In the genomic region with DNA sequence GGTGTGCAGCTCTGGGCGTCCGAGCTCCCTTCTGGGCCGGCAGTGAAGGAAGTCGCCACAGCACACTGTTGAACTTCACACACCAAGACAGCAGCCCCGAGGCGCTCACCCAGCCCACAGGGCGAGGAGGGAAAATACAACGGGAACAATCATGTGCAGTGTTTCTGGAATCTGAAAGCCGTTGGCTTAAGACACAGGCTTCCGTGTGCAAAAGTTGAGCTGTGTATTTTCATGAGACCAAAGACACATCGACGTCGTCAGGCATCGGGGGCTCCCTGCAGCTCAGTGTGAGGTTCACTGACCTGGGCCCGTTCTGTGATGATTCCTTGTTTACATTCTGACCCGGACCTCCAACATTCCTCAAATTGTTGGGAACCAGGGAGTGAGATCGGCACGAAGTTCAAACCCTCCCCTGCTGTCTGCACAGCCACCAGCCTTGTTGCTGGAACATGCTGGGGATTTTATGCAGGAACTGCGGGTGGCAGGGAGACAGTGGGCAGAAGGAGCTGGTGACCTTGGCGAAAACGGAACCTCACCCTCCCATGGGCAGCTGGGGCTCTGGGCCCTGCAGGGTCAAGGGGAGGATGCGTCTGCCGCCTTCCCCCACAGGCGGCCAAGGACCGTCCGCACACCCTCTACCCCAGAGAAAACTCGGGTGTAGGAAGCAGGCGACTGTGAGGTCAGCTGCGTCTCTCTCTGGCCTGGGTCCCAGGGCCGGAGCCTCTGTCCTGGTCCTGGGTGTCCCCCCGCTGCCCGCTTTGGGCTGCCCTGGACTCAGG, we compare ENCODE assay signal across 1 cellular context.
TF ChIP-seq lines count a peak whose summit lies in the region.

No MANE protein-coding gene starts in this region.

TF ChIP-seq in HepG2, 621 proteins besides CTCF, POLR2A, EP300 and RAD21 (continued from another document and continues in another):
- TF ChIP-seq MED13 (CRISPR knock-in tag; IDR thresholded peaks at IDR 0.05) (no peak; the same call in 1 of the 2 replicates), ZFP37 (CRISPR knock-in tag; IDR thresholded peaks at IDR 0.05; ENCODE audit: borderline replicate concordance) (peak; percentile 66; the same call in 1 of the 2 replicates), PPARG (CRISPR knock-in tag; conservative IDR thresholded peaks at IDR 0.05) (peak; percentile 81), ZNF343 (CRISPR knock-in tag; IDR thresholded peaks at IDR 0.05) (peak; percentile 92; the same call in 1 of the 2 replicates), ZBTB7B (CRISPR knock-in tag; IDR thresholded peaks at IDR 0.05) (peak; percentile 97; the same call in 1 of the 2 replicates), HDAC1 (CRISPR knock-in tag; IDR thresholded peaks at IDR 0.05) (peak; percentile 96), NR2C2 (CRISPR knock-in tag; IDR thresholded peaks at IDR 0.05; ENCODE audit: borderline replicate concordance) (peak; percentile 61), ZNF746 (CRISPR knock-in tag; IDR thresholded peaks at IDR 0.05) (peak; percentile 90), ZNF772 (CRISPR knock-in tag; IDR thresholded peaks at IDR 0.05) (peak; percentile 98), TOPORS (CRISPR knock-in tag; IDR thresholded peaks at IDR 0.05) (peak; percentile 81; the same call in 1 of the 2 replicates), HOXD1 (CRISPR knock-in tag; IDR thresholded peaks at IDR 0.05) (peak; percentile 89; the same call in 1 of the 2 replicates), NPAS2 (CRISPR knock-in tag; IDR thresholded peaks at IDR 0.05; ENCODE audit: borderline replicate concordance) (no peak), MZF1 (CRISPR knock-in tag; IDR thresholded peaks at IDR 0.05; ENCODE audit: borderline replicate concordance) (no peak), FOSL2 (CRISPR knock-in tag; IDR thresholded peaks at IDR 0.05) (peak; percentile 80), SNRNP70 (IDR thresholded peaks at IDR 0.05; ENCODE audit: low read depth, low read length) (no peak), PAX8 (CRISPR knock-in tag; IDR thresholded peaks at IDR 0.05; ENCODE audit: borderline replicate concordance) (no peak), SYNCRIP (IDR thresholded peaks at IDR 0.05; ENCODE audit: insufficient read depth, low read depth, low read length) (no peak), SKI (IDR thresholded peaks at IDR 0.05; ENCODE audit: partially characterized antibody) (peak; percentile 88), SMAD9 (CRISPR knock-in tag; IDR thresholded peaks at IDR 0.05) (peak; percentile 91; the same call in 1 of the 2 replicates), SCMH1 (CRISPR knock-in tag; IDR thresholded peaks at IDR 0.05; ENCODE audit: borderline replicate concordance) (no peak), CAMTA2 (CRISPR knock-in tag; IDR thresholded peaks at IDR 0.05; ENCODE audit: borderline replicate concordance) (no peak), ATRX (CRISPR knock-in tag; IDR thresholded peaks at IDR 0.05; ENCODE audit: borderline replicate concordance) (no peak), ZNF775 (CRISPR knock-in tag; IDR thresholded peaks at IDR 0.05; ENCODE audit: borderline replicate concordance) (no peak), FOXJ3 (CRISPR knock-in tag; IDR thresholded peaks at IDR 0.05; ENCODE audit: borderline replicate concordance) (peak; percentile 91), STAG1 (CRISPR knock-in tag; IDR thresholded peaks at IDR 0.05) (no peak; the same call in none of the 2 replicates), ZNF564 (CRISPR knock-in tag; IDR thresholded peaks at IDR 0.05) (peak; percentile 93), RXRB (CRISPR knock-in tag; IDR thresholded peaks at IDR 0.05; ENCODE audit: borderline replicate concordance) (peak; percentile 97), AKAP8 (CRISPR knock-in tag; IDR thresholded peaks at IDR 0.05) (peak; percentile 58; the same call in 1 of the 2 replicates)
- TF ChIP-seq, protein P1, sequence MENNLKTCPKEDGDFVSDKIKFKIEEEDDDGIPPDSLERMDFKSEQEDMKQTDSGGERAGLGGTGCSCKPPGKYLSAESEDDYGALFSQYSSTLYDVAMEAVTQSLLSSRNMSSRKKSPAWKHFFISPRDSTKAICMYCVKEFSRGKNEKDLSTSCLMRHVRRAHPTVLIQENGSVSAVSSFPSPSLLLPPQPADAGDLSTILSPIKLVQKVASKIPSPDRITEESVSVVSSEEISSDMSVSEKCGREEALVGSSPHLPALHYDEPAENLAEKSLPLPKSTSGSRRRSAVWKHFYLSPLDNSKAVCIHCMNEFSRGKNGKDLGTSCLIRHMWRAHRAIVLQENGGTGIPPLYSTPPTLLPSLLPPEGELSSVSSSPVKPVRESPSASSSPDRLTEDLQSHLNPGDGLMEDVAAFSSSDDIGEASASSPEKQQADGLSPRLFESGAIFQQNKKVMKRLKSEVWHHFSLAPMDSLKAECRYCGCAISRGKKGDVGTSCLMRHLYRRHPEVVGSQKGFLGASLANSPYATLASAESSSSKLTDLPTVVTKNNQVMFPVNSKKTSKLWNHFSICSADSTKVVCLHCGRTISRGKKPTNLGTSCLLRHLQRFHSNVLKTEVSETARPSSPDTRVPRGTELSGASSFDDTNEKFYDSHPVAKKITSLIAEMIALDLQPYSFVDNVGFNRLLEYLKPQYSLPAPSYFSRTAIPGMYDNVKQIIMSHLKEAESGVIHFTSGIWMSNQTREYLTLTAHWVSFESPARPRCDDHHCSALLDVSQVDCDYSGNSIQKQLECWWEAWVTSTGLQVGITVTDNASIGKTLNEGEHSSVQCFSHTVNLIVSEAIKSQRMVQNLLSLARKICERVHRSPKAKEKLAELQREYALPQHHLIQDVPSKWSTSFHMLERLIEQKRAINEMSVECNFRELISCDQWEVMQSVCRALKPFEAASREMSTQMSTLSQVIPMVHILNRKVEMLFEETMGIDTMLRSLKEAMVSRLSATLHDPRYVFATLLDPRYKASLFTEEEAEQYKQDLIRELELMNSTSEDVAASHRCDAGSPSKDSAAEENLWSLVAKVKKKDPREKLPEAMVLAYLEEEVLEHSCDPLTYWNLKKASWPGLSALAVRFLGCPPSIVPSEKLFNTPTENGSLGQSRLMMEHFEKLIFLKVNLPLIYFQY (CRISPR knock-in tag; IDR thresholded peaks at IDR 0.05; ENCODE audit: borderline replicate concordance): peak; percentile 100
- TF ChIP-seq, protein P2, sequence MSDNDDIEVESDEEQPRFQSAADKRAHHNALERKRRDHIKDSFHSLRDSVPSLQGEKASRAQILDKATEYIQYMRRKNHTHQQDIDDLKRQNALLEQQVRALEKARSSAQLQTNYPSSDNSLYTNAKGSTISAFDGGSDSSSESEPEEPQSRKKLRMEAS (IDR thresholded peaks at IDR 0.05): peak; percentile 89
- TF ChIP-seq, protein P3, sequence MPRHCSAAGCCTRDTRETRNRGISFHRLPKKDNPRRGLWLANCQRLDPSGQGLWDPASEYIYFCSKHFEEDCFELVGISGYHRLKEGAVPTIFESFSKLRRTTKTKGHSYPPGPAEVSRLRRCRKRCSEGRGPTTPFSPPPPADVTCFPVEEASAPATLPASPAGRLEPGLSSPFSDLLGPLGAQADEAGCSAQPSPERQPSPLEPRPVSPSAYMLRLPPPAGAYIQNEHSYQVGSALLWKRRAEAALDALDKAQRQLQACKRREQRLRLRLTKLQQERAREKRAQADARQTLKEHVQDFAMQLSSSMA (CRISPR knock-in tag; IDR thresholded peaks at IDR 0.05): peak; percentile 97
- TF ChIP-seq, protein P4, sequence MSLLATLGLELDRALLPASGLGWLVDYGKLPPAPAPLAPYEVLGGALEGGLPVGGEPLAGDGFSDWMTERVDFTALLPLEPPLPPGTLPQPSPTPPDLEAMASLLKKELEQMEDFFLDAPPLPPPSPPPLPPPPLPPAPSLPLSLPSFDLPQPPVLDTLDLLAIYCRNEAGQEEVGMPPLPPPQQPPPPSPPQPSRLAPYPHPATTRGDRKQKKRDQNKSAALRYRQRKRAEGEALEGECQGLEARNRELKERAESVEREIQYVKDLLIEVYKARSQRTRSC (CRISPR knock-in tag; IDR thresholded peaks at IDR 0.05; ENCODE audit: low read depth): no peak
- TF ChIP-seq, protein P5, sequence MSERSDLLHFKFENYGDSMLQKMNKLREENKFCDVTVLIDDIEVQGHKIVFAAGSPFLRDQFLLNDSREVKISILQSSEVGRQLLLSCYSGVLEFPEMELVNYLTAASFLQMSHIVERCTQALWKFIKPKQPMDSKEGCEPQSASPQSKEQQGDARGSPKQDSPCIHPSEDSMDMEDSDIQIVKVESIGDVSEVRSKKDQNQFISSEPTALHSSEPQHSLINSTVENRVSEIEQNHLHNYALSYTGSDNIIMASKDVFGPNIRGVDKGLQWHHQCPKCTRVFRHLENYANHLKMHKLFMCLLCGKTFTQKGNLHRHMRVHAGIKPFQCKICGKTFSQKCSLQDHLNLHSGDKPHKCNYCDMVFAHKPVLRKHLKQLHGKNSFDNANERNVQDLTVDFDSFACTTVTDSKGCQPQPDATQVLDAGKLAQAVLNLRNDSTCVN (CRISPR knock-in tag; IDR thresholded peaks at IDR 0.05; ENCODE audit: borderline replicate concordance): no peak
- TF ChIP-seq, protein P6, sequence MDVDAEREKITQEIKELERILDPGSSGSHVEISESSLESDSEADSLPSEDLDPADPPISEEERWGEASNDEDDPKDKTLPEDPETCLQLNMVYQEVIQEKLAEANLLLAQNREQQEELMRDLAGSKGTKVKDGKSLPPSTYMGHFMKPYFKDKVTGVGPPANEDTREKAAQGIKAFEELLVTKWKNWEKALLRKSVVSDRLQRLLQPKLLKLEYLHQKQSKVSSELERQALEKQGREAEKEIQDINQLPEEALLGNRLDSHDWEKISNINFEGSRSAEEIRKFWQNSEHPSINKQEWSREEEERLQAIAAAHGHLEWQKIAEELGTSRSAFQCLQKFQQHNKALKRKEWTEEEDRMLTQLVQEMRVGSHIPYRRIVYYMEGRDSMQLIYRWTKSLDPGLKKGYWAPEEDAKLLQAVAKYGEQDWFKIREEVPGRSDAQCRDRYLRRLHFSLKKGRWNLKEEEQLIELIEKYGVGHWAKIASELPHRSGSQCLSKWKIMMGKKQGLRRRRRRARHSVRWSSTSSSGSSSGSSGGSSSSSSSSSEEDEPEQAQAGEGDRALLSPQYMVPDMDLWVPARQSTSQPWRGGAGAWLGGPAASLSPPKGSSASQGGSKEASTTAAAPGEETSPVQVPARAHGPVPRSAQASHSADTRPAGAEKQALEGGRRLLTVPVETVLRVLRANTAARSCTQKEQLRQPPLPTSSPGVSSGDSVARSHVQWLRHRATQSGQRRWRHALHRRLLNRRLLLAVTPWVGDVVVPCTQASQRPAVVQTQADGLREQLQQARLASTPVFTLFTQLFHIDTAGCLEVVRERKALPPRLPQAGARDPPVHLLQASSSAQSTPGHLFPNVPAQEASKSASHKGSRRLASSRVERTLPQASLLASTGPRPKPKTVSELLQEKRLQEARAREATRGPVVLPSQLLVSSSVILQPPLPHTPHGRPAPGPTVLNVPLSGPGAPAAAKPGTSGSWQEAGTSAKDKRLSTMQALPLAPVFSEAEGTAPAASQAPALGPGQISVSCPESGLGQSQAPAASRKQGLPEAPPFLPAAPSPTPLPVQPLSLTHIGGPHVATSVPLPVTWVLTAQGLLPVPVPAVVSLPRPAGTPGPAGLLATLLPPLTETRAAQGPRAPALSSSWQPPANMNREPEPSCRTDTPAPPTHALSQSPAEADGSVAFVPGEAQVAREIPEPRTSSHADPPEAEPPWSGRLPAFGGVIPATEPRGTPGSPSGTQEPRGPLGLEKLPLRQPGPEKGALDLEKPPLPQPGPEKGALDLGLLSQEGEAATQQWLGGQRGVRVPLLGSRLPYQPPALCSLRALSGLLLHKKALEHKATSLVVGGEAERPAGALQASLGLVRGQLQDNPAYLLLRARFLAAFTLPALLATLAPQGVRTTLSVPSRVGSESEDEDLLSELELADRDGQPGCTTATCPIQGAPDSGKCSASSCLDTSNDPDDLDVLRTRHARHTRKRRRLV (CRISPR knock-in tag; IDR thresholded peaks at IDR 0.05): no peak
- TF ChIP-seq, protein P7, sequence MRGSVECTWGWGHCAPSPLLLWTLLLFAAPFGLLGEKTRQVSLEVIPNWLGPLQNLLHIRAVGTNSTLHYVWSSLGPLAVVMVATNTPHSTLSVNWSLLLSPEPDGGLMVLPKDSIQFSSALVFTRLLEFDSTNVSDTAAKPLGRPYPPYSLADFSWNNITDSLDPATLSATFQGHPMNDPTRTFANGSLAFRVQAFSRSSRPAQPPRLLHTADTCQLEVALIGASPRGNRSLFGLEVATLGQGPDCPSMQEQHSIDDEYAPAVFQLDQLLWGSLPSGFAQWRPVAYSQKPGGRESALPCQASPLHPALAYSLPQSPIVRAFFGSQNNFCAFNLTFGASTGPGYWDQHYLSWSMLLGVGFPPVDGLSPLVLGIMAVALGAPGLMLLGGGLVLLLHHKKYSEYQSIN (CRISPR knock-in tag; IDR thresholded peaks at IDR 0.05; ENCODE audit: borderline replicate concordance): no peak
- TF ChIP-seq, protein P8, sequence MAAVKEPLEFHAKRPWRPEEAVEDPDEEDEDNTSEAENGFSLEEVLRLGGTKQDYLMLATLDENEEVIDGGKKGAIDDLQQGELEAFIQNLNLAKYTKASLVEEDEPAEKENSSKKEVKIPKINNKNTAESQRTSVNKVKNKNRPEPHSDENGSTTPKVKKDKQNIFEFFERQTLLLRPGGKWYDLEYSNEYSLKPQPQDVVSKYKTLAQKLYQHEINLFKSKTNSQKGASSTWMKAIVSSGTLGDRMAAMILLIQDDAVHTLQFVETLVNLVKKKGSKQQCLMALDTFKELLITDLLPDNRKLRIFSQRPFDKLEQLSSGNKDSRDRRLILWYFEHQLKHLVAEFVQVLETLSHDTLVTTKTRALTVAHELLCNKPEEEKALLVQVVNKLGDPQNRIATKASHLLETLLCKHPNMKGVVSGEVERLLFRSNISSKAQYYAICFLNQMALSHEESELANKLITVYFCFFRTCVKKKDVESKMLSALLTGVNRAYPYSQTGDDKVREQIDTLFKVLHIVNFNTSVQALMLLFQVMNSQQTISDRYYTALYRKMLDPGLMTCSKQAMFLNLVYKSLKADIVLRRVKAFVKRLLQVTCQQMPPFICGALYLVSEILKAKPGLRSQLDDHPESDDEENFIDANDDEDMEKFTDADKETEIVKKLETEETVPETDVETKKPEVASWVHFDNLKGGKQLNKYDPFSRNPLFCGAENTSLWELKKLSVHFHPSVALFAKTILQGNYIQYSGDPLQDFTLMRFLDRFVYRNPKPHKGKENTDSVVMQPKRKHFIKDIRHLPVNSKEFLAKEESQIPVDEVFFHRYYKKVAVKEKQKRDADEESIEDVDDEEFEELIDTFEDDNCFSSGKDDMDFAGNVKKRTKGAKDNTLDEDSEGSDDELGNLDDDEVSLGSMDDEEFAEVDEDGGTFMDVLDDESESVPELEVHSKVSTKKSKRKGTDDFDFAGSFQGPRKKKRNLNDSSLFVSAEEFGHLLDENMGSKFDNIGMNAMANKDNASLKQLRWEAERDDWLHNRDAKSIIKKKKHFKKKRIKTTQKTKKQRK (IDR thresholded peaks at IDR 0.05; ENCODE audit: low read length): no peak
- TF ChIP-seq, protein P9, sequence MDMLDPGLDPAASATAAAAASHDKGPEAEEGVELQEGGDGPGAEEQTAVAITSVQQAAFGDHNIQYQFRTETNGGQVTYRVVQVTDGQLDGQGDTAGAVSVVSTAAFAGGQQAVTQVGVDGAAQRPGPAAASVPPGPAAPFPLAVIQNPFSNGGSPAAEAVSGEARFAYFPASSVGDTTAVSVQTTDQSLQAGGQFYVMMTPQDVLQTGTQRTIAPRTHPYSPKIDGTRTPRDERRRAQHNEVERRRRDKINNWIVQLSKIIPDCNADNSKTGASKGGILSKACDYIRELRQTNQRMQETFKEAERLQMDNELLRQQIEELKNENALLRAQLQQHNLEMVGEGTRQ (IDR thresholded peaks at IDR 0.05; ENCODE audit: low read depth, low read length): no peak
- TF ChIP-seq, protein P9 (CRISPR knock-in tag; IDR thresholded peaks at IDR 0.05; ENCODE audit: borderline replicate concordance): no peak; the same call in 1 of the 2 replicates
